Comparison of ENCODE assay signal across 9 cellular contexts in genomic region chr5:37723147-37723961, GRCh38.
DNase-seq lines count a peak whose midpoint lies in the region; ATAC-seq and TF ChIP-seq lines count a peak whose summit lies in the region.
"Had no signal": no experiment of that assay in that cellular context is flagged by ENCODE, and none has a peak within 500 bp of the region (broad histone marks: within the 10 kb centered on the region; RNA-seq: fewer than 3 reads in every experiment).

No MANE protein-coding gene starts in this region.

- peaks cover 29 to 46% of the 10 kb centered on the region in 2 donors for H3K36me3 Mint-ChIP-seq in stimulated activated naive B cell treated with anti-CD40 and anti-IgM and Interleukin-4, amounts not matched to agents 10 μg/mL and 1 μg/mL and 100 μg/mL, for 72 hours

- no peaks in the 10 kb centered on the region for H3K27me3 Mint-ChIP-seq in stimulated activated naive B cell treated with anti-CD40 and anti-IgM and Interleukin-4, amounts not matched to agents 10 μg/mL and 1 μg/mL and 100 μg/mL, for 72 hours
- H3K27me3 Mint-ChIP-seq: CD8-positive, alpha-beta memory T cell had no signal

- ATAC-seq in esophagus mucosa (no peak), GM21367 (IDR thresholded peaks at IDR 0.05; ENCODE audit: unreplicated experiment) (no peak)
- no peak for ATAC-seq in stimulated activated naive B cell treated with anti-CD40 and anti-IgM and Interleukin-4, amounts not matched to agents 10 μg/mL and 1 μg/mL and 100 μg/mL, for 72 hours (replicated peaks)

- no peak overlapping the region for H3K4me3 Mint-ChIP-seq in stimulated activated naive B cell treated with anti-CD40 and anti-IgM and Interleukin-4, amounts not matched to agents 10 μg/mL and 1 μg/mL and 100 μg/mL, for 72 hours

- no peaks in the 10 kb centered on the region for H3K9me3 Mint-ChIP-seq in stimulated activated naive B cell treated with anti-CD40 and anti-IgM and Interleukin-4, amounts not matched to agents 10 μg/mL and 1 μg/mL and 100 μg/mL, for 72 hours
- H3K9me3 Mint-ChIP-seq: CD8-positive, alpha-beta memory T cell had no signal

- peak; percentile 10 for DNase-seq in NCI-H2227 (lab: John Stamatoyannopoulos, UW; ENCODE audit: unreplicated experiment)
- no peak for DNase-seq in NCI-H2227 treated with DMSO at 0.1 percent for 48 hours (lab: John Stamatoyannopoulos, UW)
- peak; percentile 29 for DNase-seq in MV-4-11 (lab: John Stamatoyannopoulos, UW)
- DNase-seq in cardiac fibroblast (ENCODE audit: low read depth in 2 of 2), result peak in 1 of 2 donors; percentile 66
- peak; percentile 32 for DNase-seq in pons (ENCODE audit: low spot score)
- DNase-seq in stimulated activated naive B cell treated with anti-CD40 and anti-IgM and Interleukin-4, amounts not matched to agents 10 μg/mL and 1 μg/mL and 100 μg/mL, for 72 hours, result no peak
- DNase-seq: CD8-positive, alpha-beta memory T cell had no signal

- no peak overlapping the region for H3K4me3 ChIP-seq in cardiac fibroblast (replicated peaks in 1 of 2; ENCODE audit: low read depth in 2 of 2, low read length in 2 of 2)

- peak; percentile 46 for TF ChIP-seq CTCF in cardiac fibroblast (IDR thresholded peaks at IDR 0.05; ENCODE audit: low read depth, low read length)

- H3K4me1 Mint-ChIP-seq in stimulated activated naive B cell treated with anti-CD40 and anti-IgM and Interleukin-4, amounts not matched to agents 10 μg/mL and 1 μg/mL and 100 μg/mL, for 72 hours, result peaks cover 2 to 5% of the 10 kb centered on the region in 2 donors

- H3K27ac Mint-ChIP-seq in stimulated activated naive B cell treated with anti-CD40 and anti-IgM and Interleukin-4, amounts not matched to agents 10 μg/mL and 1 μg/mL and 100 μg/mL, for 72 hours, result no peak overlapping the region

Comparison
In these comparisons a context has a peak if more than half of its experiments do, and no peak if none do; other contexts are left out.
1. DNase-seq: peak in NCI-H2227 (single experiment), MV-4-11 (single experiment) and pons (single experiment); none in NCI-H2227 treated with DMSO at 0.1 percent for 48 hours (single experiment) and stimulated activated naive B cell treated with anti-CD40 and anti-IgM and Interleukin-4, amounts not matched to agents 10 μg/mL and 1 μg/mL and 100 μg/mL, for 72 hours (single experiment).